ENCODE assay signal across 2 cellular contexts in genomic region chr7:112214887-112215286, GRCh38.
TF ChIP-seq lines count a peak whose summit lies in the region.

No MANE protein-coding gene starts in this region.

TF ChIP-seq in GM23338, 12 proteins besides CTCF, POLR2A, EP300 and RAD21 (continued from another document):
- TF ChIP-seq ZNF462 (CRISPR knock-in tag; IDR thresholded peaks at IDR 0.05) (no peak), CREB1 (CRISPR knock-in tag; IDR thresholded peaks at IDR 0.05; ENCODE audit: low read depth) (no peak), STAT1 (IDR thresholded peaks at IDR 0.05; ENCODE audit: unreplicated experiment) (no peak), POLR2AphosphoS5 (IDR thresholded peaks at IDR 0.05; ENCODE audit: low read depth) (no peak), EZH2 (IDR thresholded peaks at IDR 0.05; ENCODE audit: low read depth, unreplicated experiment) (no peak), REST (IDR thresholded peaks at IDR 0.05; ENCODE audit: unreplicated experiment) (no peak), ZNF331 (CRISPR knock-in tag; IDR thresholded peaks at IDR 0.05; ENCODE audit: low read depth) (no peak), ZNF114 (CRISPR knock-in tag; IDR thresholded peaks at IDR 0.05) (no peak), JUNB (IDR thresholded peaks at IDR 0.05; ENCODE audit: unreplicated experiment) (no peak)

TF ChIP-seq in SK-N-SH, 30 proteins besides CTCF, POLR2A, EP300 and RAD21 (continued from another document):
- no peak for TF ChIP-seq USF1 (IDR thresholded peaks at IDR 0.05; ENCODE audit: borderline replicate concordance, low read depth)
- TF ChIP-seq RXRA (IDR thresholded peaks at IDR 0.05; ENCODE audit: borderline replicate concordance, low read depth): no peak
- no peak for TF ChIP-seq CHD2 (IDR thresholded peaks at IDR 0.05; ENCODE audit: low read length, partially characterized antibody)
- no peak for TF ChIP-seq TEAD4 (IDR thresholded peaks at IDR 0.05; ENCODE audit: borderline replicate concordance, insufficient read depth)
- TF ChIP-seq GABPA (IDR thresholded peaks at IDR 0.05; ENCODE audit: low read depth): no peak
